In the genomic region with DNA sequence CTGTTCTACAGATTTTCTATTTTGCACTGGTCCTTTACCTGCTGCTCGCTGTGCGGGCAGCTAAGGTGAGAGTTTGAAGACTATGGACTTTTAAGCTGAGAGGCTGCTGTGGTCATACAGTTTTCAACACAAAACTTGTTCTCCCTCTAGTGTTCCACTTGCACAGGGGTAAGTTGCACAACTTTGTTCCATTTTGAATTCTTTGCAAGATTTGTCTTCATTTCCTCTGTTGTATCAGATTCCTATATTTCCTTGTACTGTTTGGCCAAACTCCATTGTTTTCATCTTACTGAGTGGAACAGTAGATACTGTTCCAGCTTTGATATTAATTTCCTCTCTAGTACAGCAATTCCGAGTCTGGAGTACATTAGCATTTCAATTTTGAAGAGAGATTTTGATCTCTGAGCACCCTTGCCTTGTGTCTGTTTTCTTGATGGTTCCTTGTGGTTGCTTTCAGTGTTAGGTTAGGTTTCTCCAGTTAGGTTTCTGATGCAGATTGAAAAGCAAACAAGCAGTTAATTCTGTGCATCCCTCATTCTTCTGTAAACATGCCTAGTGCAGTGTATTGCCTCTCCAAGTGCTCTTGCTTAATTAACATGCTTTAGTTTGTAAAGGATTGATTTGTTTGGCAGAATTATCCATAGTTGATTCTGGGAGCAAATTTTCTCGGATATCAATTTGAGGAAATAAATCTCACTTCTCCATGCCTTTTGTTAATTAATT, we compare ENCODE assay signal across 1 cellular context.
TF ChIP-seq lines count a peak whose summit lies in the region.

No MANE protein-coding gene starts in this region.

TF ChIP-seq in HepG2, 621 proteins besides CTCF, POLR2A, EP300 and RAD21 (continued from another document):
- TF ChIP-seq, protein P1, sequence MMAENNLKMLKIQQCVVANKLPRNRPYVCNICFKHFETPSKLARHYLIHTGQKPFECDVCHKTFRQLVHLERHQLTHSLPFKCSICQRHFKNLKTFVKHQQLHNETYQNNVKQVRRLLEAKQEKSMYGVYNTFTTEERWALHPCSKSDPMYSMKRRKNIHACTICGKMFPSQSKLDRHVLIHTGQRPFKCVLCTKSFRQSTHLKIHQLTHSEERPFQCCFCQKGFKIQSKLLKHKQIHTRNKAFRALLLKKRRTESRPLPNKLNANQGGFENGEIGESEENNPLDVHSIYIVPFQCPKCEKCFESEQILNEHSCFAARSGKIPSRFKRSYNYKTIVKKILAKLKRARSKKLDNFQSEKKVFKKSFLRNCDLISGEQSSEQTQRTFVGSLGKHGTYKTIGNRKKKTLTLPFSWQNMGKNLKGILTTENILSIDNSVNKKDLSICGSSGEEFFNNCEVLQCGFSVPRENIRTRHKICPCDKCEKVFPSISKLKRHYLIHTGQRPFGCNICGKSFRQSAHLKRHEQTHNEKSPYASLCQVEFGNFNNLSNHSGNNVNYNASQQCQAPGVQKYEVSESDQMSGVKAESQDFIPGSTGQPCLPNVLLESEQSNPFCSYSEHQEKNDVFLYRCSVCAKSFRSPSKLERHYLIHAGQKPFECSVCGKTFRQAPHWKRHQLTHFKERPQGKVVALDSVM (CRISPR knock-in tag; IDR thresholded peaks at IDR 0.05): no peak
- TF ChIP-seq, protein P2, sequence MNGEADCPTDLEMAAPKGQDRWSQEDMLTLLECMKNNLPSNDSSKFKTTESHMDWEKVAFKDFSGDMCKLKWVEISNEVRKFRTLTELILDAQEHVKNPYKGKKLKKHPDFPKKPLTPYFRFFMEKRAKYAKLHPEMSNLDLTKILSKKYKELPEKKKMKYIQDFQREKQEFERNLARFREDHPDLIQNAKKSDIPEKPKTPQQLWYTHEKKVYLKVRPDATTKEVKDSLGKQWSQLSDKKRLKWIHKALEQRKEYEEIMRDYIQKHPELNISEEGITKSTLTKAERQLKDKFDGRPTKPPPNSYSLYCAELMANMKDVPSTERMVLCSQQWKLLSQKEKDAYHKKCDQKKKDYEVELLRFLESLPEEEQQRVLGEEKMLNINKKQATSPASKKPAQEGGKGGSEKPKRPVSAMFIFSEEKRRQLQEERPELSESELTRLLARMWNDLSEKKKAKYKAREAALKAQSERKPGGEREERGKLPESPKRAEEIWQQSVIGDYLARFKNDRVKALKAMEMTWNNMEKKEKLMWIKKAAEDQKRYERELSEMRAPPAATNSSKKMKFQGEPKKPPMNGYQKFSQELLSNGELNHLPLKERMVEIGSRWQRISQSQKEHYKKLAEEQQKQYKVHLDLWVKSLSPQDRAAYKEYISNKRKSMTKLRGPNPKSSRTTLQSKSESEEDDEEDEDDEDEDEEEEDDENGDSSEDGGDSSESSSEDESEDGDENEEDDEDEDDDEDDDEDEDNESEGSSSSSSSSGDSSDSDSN (CRISPR knock-in tag; IDR thresholded peaks at IDR 0.05): no peak
- TF ChIP-seq, protein P3, sequence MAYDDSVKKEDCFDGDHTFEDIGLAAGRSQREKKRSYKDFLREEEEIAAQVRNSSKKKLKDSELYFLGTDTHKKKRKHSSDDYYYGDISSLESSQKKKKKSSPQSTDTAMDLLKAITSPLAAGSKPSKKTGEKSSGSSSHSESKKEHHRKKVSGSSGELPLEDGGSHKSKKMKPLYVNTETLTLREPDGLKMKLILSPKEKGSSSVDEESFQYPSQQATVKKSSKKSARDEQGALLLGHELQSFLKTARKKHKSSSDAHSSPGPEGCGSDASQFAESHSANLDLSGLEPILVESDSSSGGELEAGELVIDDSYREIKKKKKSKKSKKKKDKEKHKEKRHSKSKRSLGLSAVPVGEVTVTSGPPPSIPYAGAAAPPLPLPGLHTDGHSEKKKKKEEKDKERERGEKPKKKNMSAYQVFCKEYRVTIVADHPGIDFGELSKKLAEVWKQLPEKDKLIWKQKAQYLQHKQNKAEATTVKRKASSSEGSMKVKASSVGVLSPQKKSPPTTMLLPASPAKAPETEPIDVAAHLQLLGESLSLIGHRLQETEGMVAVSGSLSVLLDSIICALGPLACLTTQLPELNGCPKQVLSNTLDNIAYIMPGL (CRISPR knock-in tag; IDR thresholded peaks at IDR 0.05; ENCODE audit: borderline replicate concordance in 1 of 2, low read depth in 1 of 2): peak; percentile 34 to 35; a peak in 1 of 4 replicates
- TF ChIP-seq TBP (CRISPR knock-in tag; IDR thresholded peaks at IDR 0.05) (0 out of 2 replicates have a peak, but pooled peaks have one; percentile 34), KMT2B (CRISPR knock-in tag; IDR thresholded peaks at IDR 0.05) (0 out of 2 replicates have a peak, but pooled peaks have one; percentile 6), RELA (CRISPR knock-in tag; IDR thresholded peaks at IDR 0.05) (no peak), RORA (CRISPR knock-in tag; IDR thresholded peaks at IDR 0.05) (no peak), MED1 (CRISPR knock-in tag; IDR thresholded peaks at IDR 0.05) (peak; percentile 32; the same call in 1 of the 2 replicates), HNF4A (CRISPR knock-in tag; IDR thresholded peaks at IDR 0.05) (peak; percentile 63), HOXA5 (CRISPR knock-in tag; IDR thresholded peaks at IDR 0.05) (0 out of 2 replicates have a peak, but pooled peaks have one; percentile 36), RXRB (CRISPR knock-in tag; IDR thresholded peaks at IDR 0.05; ENCODE audit: borderline replicate concordance) (peak; percentile 11; the same call in 1 of the 2 replicates), CEBPG (CRISPR knock-in tag; IDR thresholded peaks at IDR 0.05) (peak; percentile 91), ZNF331 (CRISPR knock-in tag; IDR thresholded peaks at IDR 0.05) (peak; percentile 34; the same call in 1 of the 2 replicates), TEAD2 (CRISPR knock-in tag; IDR thresholded peaks at IDR 0.05) (no peak), FOXA3 (CRISPR knock-in tag; IDR thresholded peaks at IDR 0.05) (peak; percentile 55), FOSL1 (CRISPR knock-in tag; IDR thresholded peaks at IDR 0.05; ENCODE audit: borderline replicate concordance) (no peak), HNF4G (IDR thresholded peaks at IDR 0.05; ENCODE audit: borderline replicate concordance, low read depth, low read length) (0 out of 2 replicates have a peak, but pooled peaks have one; percentile 37), HNF4G (CRISPR knock-in tag; IDR thresholded peaks at IDR 0.05; ENCODE audit: borderline replicate concordance, low read depth) (no peak), STAG1 (CRISPR knock-in tag; IDR thresholded peaks at IDR 0.05) (peak; percentile 75), SMC3 (IDR thresholded peaks at IDR 0.05; ENCODE audit: low read length) (peak; percentile 59), ZNF652 (CRISPR knock-in tag; IDR thresholded peaks at IDR 0.05; ENCODE audit: borderline replicate concordance, low read depth) (peak; percentile 56; the same call in 1 of the 2 replicates)
- TF ChIP-seq, protein P4, sequence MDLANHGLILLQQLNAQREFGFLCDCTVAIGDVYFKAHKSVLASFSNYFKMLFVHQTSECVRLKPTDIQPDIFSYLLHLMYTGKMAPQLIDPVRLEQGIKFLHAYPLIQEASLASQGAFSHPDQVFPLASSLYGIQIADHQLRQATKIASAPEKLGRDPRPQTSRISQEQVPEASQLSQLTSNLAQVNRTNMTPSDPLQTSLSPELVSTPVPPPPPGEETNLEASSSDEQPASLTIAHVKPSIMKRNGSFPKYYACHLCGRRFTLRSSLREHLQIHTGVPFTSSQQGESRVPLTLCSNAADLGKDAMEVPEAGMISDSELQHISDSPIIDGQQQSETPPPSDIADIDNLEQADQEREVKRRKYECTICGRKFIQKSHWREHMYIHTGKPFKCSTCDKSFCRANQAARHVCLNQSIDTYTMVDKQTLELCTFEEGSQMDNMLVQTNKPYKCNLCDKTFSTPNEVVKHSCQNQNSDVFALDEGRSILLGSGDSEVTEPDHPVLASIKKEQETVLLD (CRISPR knock-in tag; IDR thresholded peaks at IDR 0.05; ENCODE audit: low read depth): no peak
- TF ChIP-seq, protein P5, sequence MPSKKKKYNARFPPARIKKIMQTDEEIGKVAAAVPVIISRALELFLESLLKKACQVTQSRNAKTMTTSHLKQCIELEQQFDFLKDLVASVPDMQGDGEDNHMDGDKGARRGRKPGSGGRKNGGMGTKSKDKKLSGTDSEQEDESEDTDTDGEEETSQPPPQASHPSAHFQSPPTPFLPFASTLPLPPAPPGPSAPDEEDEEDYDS (CRISPR knock-in tag; IDR thresholded peaks at IDR 0.05): peak; percentile 16; the same call in 1 of the 2 replicates
